ENCODE assay signal across 8 cellular contexts in genomic region chr1:23718482-23718881, GRCh38. TPM values are rescaled to one million over a fixed set of nuclear protein-coding genes. Genes with fewer than 3 reads are reported as not detected.
DNase-seq lines count a peak whose midpoint lies in the region; ATAC-seq, FAIRE-seq and TF ChIP-seq lines count a peak whose summit lies in the region.

No MANE protein-coding gene starts in this region.

- no peak overlapping the region for H3K4me3 Mint-ChIP-seq in T-cell
- H3K4me3 Mint-ChIP-seq in activated CD4-positive, alpha-beta memory T cell treated with anti-CD3 and anti-CD28 coated beads for 36 hours, result no peak overlapping the region

- no peak for ATAC-seq in T-cell (replicated peaks in 1 of 4)

- CTCF ChIA-PET in AG04450 (lab: Charles Lee), result interaction anchor here (0.5 to 1.3 kb wide), 3 partner anchors 27 to 108 kb away, joined by 3 to 4 read pairs (median 4); partner anchors contain the start of gene RPL11
- CTCF ChIA-PET in T-cell (lab: Charles Lee), result no interaction called here
- CTCF ChIA-PET in activated CD4-positive, alpha-beta memory T cell treated with anti-CD3 and anti-CD28 coated beads for 36 hours (lab: Charles Lee), result no interaction called here

- no peak overlapping the region for H3K27ac Mint-ChIP-seq in T-cell
- no peak overlapping the region for H3K27ac Mint-ChIP-seq in activated CD4-positive, alpha-beta memory T cell treated with anti-CD3 and anti-CD28 coated beads for 36 hours

- FAIRE-seq in GM19239 (lab: Jason Lieb, UNC), result peak; percentile 77

- peaks cover 4% of the 10 kb centered on the region for H3K36me3 Mint-ChIP-seq in T-cell
- no peaks in the 10 kb centered on the region for H3K36me3 Mint-ChIP-seq in activated CD4-positive, alpha-beta memory T cell treated with anti-CD3 and anti-CD28 coated beads for 36 hours

- no peaks in the 10 kb centered on the region for H3K9me3 Mint-ChIP-seq in T-cell
- H3K9me3 Mint-ChIP-seq in activated CD4-positive, alpha-beta memory T cell treated with anti-CD3 and anti-CD28 coated beads for 36 hours, result no peaks in the 10 kb centered on the region

- H3K4me1 Mint-ChIP-seq in T-cell, result peaks cover 5 to 12% (median 8%) of the 10 kb centered on the region in 3 donors
- peaks cover 24% of the 10 kb centered on the region for H3K4me1 Mint-ChIP-seq in activated CD4-positive, alpha-beta memory T cell treated with anti-CD3 and anti-CD28 coated beads for 36 hours (ENCODE audit: low read depth)

- no peak overlapping the region for H3K4me3 ChIP-seq in AG04450 (ENCODE audit: low read depth, low read length)

- H3K27ac ChIP-seq in AG04450 (ENCODE audit: low read depth, low read length), result no peak overlapping the region

- H3K27me3 ChIP-seq in AG04450 (ENCODE audit: control insufficient read depth, insufficient read depth, low read length), result no peaks in the 10 kb centered on the region

- intact Hi-C loops in activated CD4-positive, alpha-beta memory T cell treated with anti-CD3 and anti-CD28 coated beads for 36 hours (cut with micrococcal nuclease), result no loop called here

- H3K9me3 ChIP-seq in AG04450 (ENCODE audit: control insufficient read depth, insufficient read depth, low read length), result no peaks in the 10 kb centered on the region

- DNase-seq in AG04450 (ENCODE audit: low read depth, low spot score) (no peak), GM19239 (ENCODE audit: insufficient read length, low spot score) (no peak), RPMI7951 (ENCODE audit: low read depth) (peak; percentile 56), iPS DF 19.7 (ENCODE audit: low read depth, low spot score) (peak; percentile 87), T-cell (no peak), T-helper 2 cell (no peak), NCI-H345 (lab: John Stamatoyannopoulos, UW) (no peak)
- no peak for DNase-seq in activated CD4-positive, alpha-beta memory T cell treated with anti-CD3 and anti-CD28 coated beads for 36 hours

- POLR2A ChIA-PET in AG04450 (lab: Yijun Ruan, JAX) (interaction anchor here (2.1 kb wide), 1 partner anchor 27 kb away, joined by 6 read pairs; the partner anchor contains the start of gene RPL11), T-cell (lab: Charles Lee) (no interaction called here)
- POLR2A ChIA-PET in activated CD4-positive, alpha-beta memory T cell treated with anti-CD3 and anti-CD28 coated beads for 36 hours (lab: Charles Lee), result no interaction called here

- peak; percentile 63 for TF ChIP-seq CTCF in AG04450 (IDR thresholded peaks at IDR 0.05; ENCODE audit: low read depth, low read length)

- H3K27me3 Mint-ChIP-seq in T-cell, result no peaks in the 10 kb centered on the region
- H3K27me3 Mint-ChIP-seq in activated CD4-positive, alpha-beta memory T cell treated with anti-CD3 and anti-CD28 coated beads for 36 hours, result no peaks in the 10 kb centered on the region

RNA-seq across cellular contexts. Expression of gene ELOA, which starts 24.8 kb away (rescaled TPM):
- polyA plus RNA-seq in AG04450 (2011; rRNA removed), result 27.5 and 30.8 TPM in 2 replicates
- polyA minus RNA-seq in AG04450 (2011; rRNA and poly(A)+ RNA removed), result 29.7 and 31.1 TPM in 2 replicates
- 48.9 and 57.0 TPM in 2 replicates for total RNA-seq in RPMI7951 (2014; rRNA removed; shearing (Covaris generic))
- 10 to 100 TPM; 26.0 to 32.8 (median 27.6) TPM for total RNA-seq in T-cell
- 10 to 100 TPM; 28.1 to 30.4 TPM for total RNA-seq in activated CD4-positive, alpha-beta memory T cell treated with anti-CD3 and anti-CD28 coated beads for 36 hours

RNA-seq across cellular contexts. Expression of gene RPL11, which starts 26.9 kb away (rescaled TPM):
- polyA plus RNA-seq in AG04450 (2011; rRNA removed), result 1,898 and 2,055 TPM in 2 replicates
- polyA minus RNA-seq in AG04450 (2011; rRNA and poly(A)+ RNA removed), result 413 and 429 TPM in 2 replicates
- 1,145 and 1,398 TPM in 2 replicates for total RNA-seq in RPMI7951 (2014; rRNA removed; shearing (Covaris generic))
- 1,000 to 10,000 TPM; 1,758 to 2,043 (median 1,921) TPM for total RNA-seq in T-cell
- 1,000 to 10,000 TPM; 1,338 to 1,385 TPM for total RNA-seq in activated CD4-positive, alpha-beta memory T cell treated with anti-CD3 and anti-CD28 coated beads for 36 hours

RNA-seq across cellular contexts. Expression of gene PITHD1, which starts 59.7 kb away (rescaled TPM):
- 32.4 and 41.1 TPM in 2 replicates for polyA plus RNA-seq in AG04450 (2011; rRNA removed)
- polyA minus RNA-seq in AG04450 (2011; rRNA and poly(A)+ RNA removed), result 7.8 and 8.3 TPM in 2 replicates
- total RNA-seq in RPMI7951 (2014; rRNA removed; shearing (Covaris generic)), result 42.3 and 47.0 TPM in 2 replicates
- total RNA-seq in T-cell, result 10 to 100 TPM; 60.7 to 87.1 (median 70.8) TPM
- total RNA-seq in activated CD4-positive, alpha-beta memory T cell treated with anti-CD3 and anti-CD28 coated beads for 36 hours, result 10 to 100 TPM; 67.2 to 69.0 TPM

Comparison
In these comparisons a context has a peak if more than half of its experiments do, and no peak if none do; other contexts are left out.
1. DNase-seq: peak in RPMI7951 (single experiment) and iPS DF 19.7 (single experiment); none in AG04450 (single experiment), GM19239 (single experiment), T-cell (0 of 34), T-helper 2 cell (0 of 5), activated CD4-positive, alpha-beta memory T cell treated with anti-CD3 and anti-CD28 coated beads for 36 hours (single experiment) and NCI-H345 (single experiment).